ENCODE assay signal across 9 cellular contexts in genomic region chr1:171468120-171468790, GRCh38. TPM values are rescaled to one million over a fixed set of nuclear protein-coding genes. Genes with fewer than 3 reads are reported as not detected.
A peak's percentile ranks its signal among the peaks of the same experiment; 100 is the strongest.
DNase-seq lines count a peak whose midpoint lies in the region; ATAC-seq and FAIRE-seq lines count a peak whose summit lies in the region.
"Had no signal": no experiment of that assay in that cellular context is flagged by ENCODE, and none has a peak within 500 bp of the region (broad histone marks: within the 10 kb centered on the region; RNA-seq: fewer than 3 reads in every experiment).

No MANE protein-coding gene starts in this region.

- H4K8ac ChIP-seq in trophoblast cell (ENCODE audit: low read depth, low read length) = no peak overlapping the region

- H3K27ac ChIP-seq in trophoblast cell (ENCODE audit: low read depth, low read length) = no peak overlapping the region

- H3K79me1 ChIP-seq in trophoblast cell (ENCODE audit: low read length) = peaks cover 3% of the 10 kb centered on the region

- H4K91ac ChIP-seq in trophoblast cell (ENCODE audit: low read depth, low read length) = no peak overlapping the region

- H3K14ac ChIP-seq in trophoblast cell (ENCODE audit: low read length) = no peak overlapping the region

- H2BK12ac ChIP-seq in trophoblast cell (ENCODE audit: low read length) = no peak overlapping the region

- H3K79me2 ChIP-seq in trophoblast cell (ENCODE audit: control insufficient read depth, insufficient read depth, low read length, poor library complexity) = no peaks in the 10 kb centered on the region

- H3K18ac ChIP-seq in trophoblast cell (ENCODE audit: low read length) = no peak overlapping the region

- peak; percentile 20 for FAIRE-seq in TTC549 (lab: Jason Lieb, UNC)

- peak; percentile 80 for ATAC-seq in GM18870 (IDR thresholded peaks at IDR 0.05; ENCODE audit: unreplicated experiment)
- peak; percentile 93 for ATAC-seq in HG02870 (IDR thresholded peaks at IDR 0.05; ENCODE audit: unreplicated experiment)
- no peak for ATAC-seq in Right ventricle myocardium superior (ENCODE audit: poor library complexity)

- no peak overlapping the region for H3K23ac ChIP-seq in trophoblast cell (ENCODE audit: low read length)

- intact Hi-C loops in Right ventricle myocardium superior (cut with DNase I) = no loop called here

- H3K9me3 ChIP-seq in trophoblast cell (ENCODE audit: insufficient read depth, low read depth, low read length) = no peaks in the 10 kb centered on the region

- no peaks in the 10 kb centered on the region for H3K27me3 ChIP-seq in trophoblast cell (ENCODE audit: insufficient read depth, low read length)

- H4K12ac ChIP-seq in trophoblast cell (ENCODE audit: low read depth, low read length) = no peak overlapping the region

- H3K4me3 ChIP-seq in trophoblast cell (ENCODE audit: low read depth, low read length) = no peak overlapping the region

- no peak overlapping the region for H2BK5ac ChIP-seq in trophoblast cell (ENCODE audit: low read depth, low read length, poor library complexity)

- H2BK120ac ChIP-seq in trophoblast cell (ENCODE audit: insufficient read depth, low read length, poor library complexity) = no peak overlapping the region

- no peak overlapping the region for H3K4ac ChIP-seq in trophoblast cell (ENCODE audit: low read depth, low read length)

- H3K9ac ChIP-seq in trophoblast cell (ENCODE audit: low read length) = no peak overlapping the region

- no peak overlapping the region for H2AK5ac ChIP-seq in trophoblast cell (ENCODE audit: low read length)

- no peak overlapping the region for H3K4me2 ChIP-seq in trophoblast cell (ENCODE audit: low read length)

- H3K36me3 ChIP-seq in trophoblast cell (ENCODE audit: control insufficient read depth in 1 of 2, insufficient read depth in 2 of 2, low read length in 2 of 2) = no peaks in the 10 kb centered on the region

- no peaks in the 10 kb centered on the region for H3K4me1 ChIP-seq in trophoblast cell (ENCODE audit: control insufficient read depth in 1 of 2, insufficient read depth in 2 of 2, low read length in 2 of 2)

- peak; percentile 24 to 49 for DNase-seq in trophoblast cell
- no peak for DNase-seq in COR-L47 (lab: John Stamatoyannopoulos, UW)
- no peak for DNase-seq in D341Med (ENCODE audit: low spot score)
- no peak for DNase-seq in Right ventricle myocardium superior
- no peak for DNase-seq in NOMO-1 treated with DMSO at 0.1 percent for 48 hours (lab: John Stamatoyannopoulos, UW; ENCODE audit: unreplicated experiment)
- DNase-seq: NCI-H146 had no signal

- H2AFZ ChIP-seq in trophoblast cell (ENCODE audit: insufficient read depth, low read length, poor library complexity) = no peak overlapping the region

- WGBS in trophoblast cell (ENCODE audit: extremely low coverage, insufficient coverage, insufficient read length) = no CpG with 5 or more reads among the region's 4 CpGs

RNA-seq across cellular contexts. Expression of gene PRRC2C, which starts 17.1 kb away (rescaled TPM):
- 169 and 179 TPM in 2 replicates for polyA plus RNA-seq in trophoblast cell (2013)
- 40.3 TPM for total RNA-seq in Right ventricle myocardium superior

Comparison
In these comparisons a context has a peak if more than half of its experiments do, and no peak if none do; other contexts are left out.
1. DNase-seq: peak in trophoblast cell (2 of 2); none in COR-L47 (single experiment), D341Med (single experiment), Right ventricle myocardium superior (single experiment) and NOMO-1 treated with DMSO at 0.1 percent for 48 hours (single experiment).